In the genomic region with DNA sequence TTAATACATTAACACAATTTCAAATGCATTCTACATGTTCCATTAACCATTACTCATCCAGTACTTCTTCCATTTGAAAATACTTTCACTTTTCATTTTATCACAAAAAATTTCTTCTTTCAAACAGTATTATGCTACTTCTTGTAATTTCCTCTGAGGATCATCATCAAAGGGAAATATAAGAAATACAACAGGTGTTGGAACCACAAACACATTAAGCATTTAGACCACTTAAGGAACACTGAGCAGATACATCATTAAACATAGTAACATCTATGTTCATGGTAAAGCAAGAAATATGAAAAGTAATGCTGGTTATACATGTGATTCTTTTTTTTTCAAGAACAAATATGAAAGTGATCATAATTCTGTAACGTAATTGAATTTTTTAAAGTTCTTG, we compare ENCODE assay signal across 30 cellular contexts.
"Had no signal": no experiment of that assay in that cellular context is flagged by ENCODE, and none has a peak within 500 bp of the region (broad histone marks: within the 10 kb centered on the region; RNA-seq: fewer than 3 reads in every experiment).

No MANE protein-coding gene starts in this region.

- H3K4me3 Mint-ChIP-seq: activated CD4-positive, alpha-beta T cell treated with anti-CD3 and anti-CD28 coated beads, Interleukin-2, amount 10 ng/mL, durations not matched to agents 24 days and 14 days; activated CD8-positive, alpha-beta T cell treated with anti-CD3 and anti-CD28 coated beads, Interleukin-2, amount 10 ng/mL, durations not matched to agents 7 days and 5 days; activated naive CD4-positive, alpha-beta T cell treated with anti-CD3 and anti-CD28 coated beads for 36 hours; activated T-cell treated with anti-CD3 and anti-CD28 coated beads, Interleukin-2, amount 50 U/mL, for 24 hours had no signal

- H3K27ac Mint-ChIP-seq: activated CD4-positive, alpha-beta T cell treated with anti-CD3 and anti-CD28 coated beads, Interleukin-2, amount 10 ng/mL, durations not matched to agents 24 days and 14 days; activated CD8-positive, alpha-beta T cell treated with anti-CD3 and anti-CD28 coated beads, Interleukin-2, amount 10 ng/mL, durations not matched to agents 7 days and 5 days; activated naive CD4-positive, alpha-beta T cell treated with anti-CD3 and anti-CD28 coated beads for 36 hours; activated naive CD4-positive, alpha-beta T cell treated with anti-CD3 and anti-CD28 coated beads, Interleukin-2, amount 50 U/mL, for 72 hours; activated T-cell treated with anti-CD3 and anti-CD28 coated beads, Interleukin-2, amount 50 U/mL, for 24 hours had no signal

- DNase-seq: activated CD4-positive, alpha-beta T cell treated with anti-CD3 and anti-CD28 coated beads, Interleukin-2, amount 10 ng/mL, durations not matched to agents 24 days and 14 days; activated CD4-positive, alpha-beta T cell treated with anti-CD3 and anti-CD28 coated beads, Interleukin-2, amount 50 U/mL, for 48 hours; activated CD4-positive, CD25-positive, alpha-beta regulatory T cell; activated CD8-positive, alpha-beta T cell treated with anti-CD3 and anti-CD28 coated beads, Interleukin-2, amount 10 ng/mL, durations not matched to agents 7 days and 5 days; activated gamma-delta T cell treated with Interleukin-2 at 50 U/mL for 16 hours; activated naive CD4-positive, alpha-beta T cell treated with anti-CD3 and anti-CD28 coated beads for 36 hours; activated T-cell treated with anti-CD3 and anti-CD28 coated beads, Interleukin-2, amount 50 U/mL, for 24 hours; adrenal gland; body of pancreas; Karpas-422; MM.1S; MV-4-11; NCI-H1092; NCI-H1436 treated with DMSO at 0.1 percent for 48 hours; NCI-H1694 treated with DMSO at 0.1 percent for 48 hours; NCI-H2029; NCI-H345; NCI-H510A; NCI-H526; NCI-H748 treated with DMSO at 0.1 percent for 48 hours; NK-92 treated with Interleukin-12 subunit alpha and Interleukin-12 subunit beta, amount 100 ng/mL, for 24 hours; PC-9; Right ventricle myocardium superior; SW 1271; T-helper 1 cell; T-helper 2 cell; T-helper 9 cell had no signal

- H3K36me3 Mint-ChIP-seq: activated naive CD4-positive, alpha-beta T cell treated with anti-CD3 and anti-CD28 coated beads, Interleukin-2, amount 50 U/mL, for 72 hours had no signal

- FAIRE-seq: astrocyte, RCC 7860 had no signal

- H3K4me1 Mint-ChIP-seq: activated CD4-positive, alpha-beta T cell treated with anti-CD3 and anti-CD28 coated beads, Interleukin-2, amount 10 ng/mL, durations not matched to agents 24 days and 14 days had no signal

- H3K27me3 Mint-ChIP-seq: activated CD4-positive, alpha-beta T cell treated with anti-CD3 and anti-CD28 coated beads, Interleukin-2, amount 10 ng/mL, durations not matched to agents 24 days and 14 days; activated T-cell treated with anti-CD3 and anti-CD28 coated beads, Interleukin-2, amount 50 U/mL, for 24 hours had no signal

- ATAC-seq: activated CD8-positive, alpha-beta T cell treated with anti-CD3 and anti-CD28 coated beads, Interleukin-2, amount 10 ng/mL, durations not matched to agents 7 days and 5 days; activated naive CD4-positive, alpha-beta T cell treated with anti-CD3 and anti-CD28 coated beads, Interleukin-2, amount 50 U/mL, for 72 hours; body of pancreas had no signal

- H3K9me3 Mint-ChIP-seq: activated CD4-positive, alpha-beta T cell treated with anti-CD3 and anti-CD28 coated beads, Interleukin-2, amount 10 ng/mL, durations not matched to agents 24 days and 14 days had no signal
